In the genomic region with DNA sequence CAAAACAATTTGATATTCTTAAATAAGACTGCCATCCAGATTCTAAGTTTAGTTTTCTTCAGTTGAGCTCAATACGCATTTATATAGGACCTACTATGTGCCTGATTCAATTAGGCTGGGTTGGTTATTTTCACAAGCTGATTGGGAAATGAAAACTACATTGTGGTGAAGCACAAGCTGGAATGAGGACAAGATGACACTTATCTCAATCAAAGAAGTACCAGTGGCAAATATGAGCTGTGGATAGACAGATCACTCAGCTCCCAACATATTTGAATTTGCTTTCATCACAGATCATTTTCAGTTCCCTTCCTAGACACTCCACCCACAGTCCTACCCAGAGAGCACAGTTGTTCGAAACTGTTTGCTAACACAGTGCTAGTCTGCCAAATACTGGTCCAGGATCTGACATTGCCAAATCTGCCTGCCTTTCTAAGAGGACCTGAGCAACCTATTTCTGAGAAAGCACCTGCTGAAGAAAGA, we compare ENCODE assay signal across 13 cellular contexts.
A peak's percentile ranks its signal among the peaks of the same experiment; 100 is the strongest.
DNase-seq lines count a peak whose midpoint lies in the region; ATAC-seq, FAIRE-seq and TF ChIP-seq lines count a peak whose summit lies in the region.
"Had no signal": no experiment of that assay in that cellular context is flagged by ENCODE, and none has a peak within 500 bp of the region (broad histone marks: within the 10 kb centered on the region; RNA-seq: fewer than 3 reads in every experiment).

No MANE protein-coding gene starts in this region.

- peaks cover 87% of the 10 kb centered on the region for H3K4me1 ChIP-seq in OCI-LY3 (ENCODE audit: low read length)
- H3K4me1 ChIP-seq: BLaER1, psoas muscle had no signal

- DNase-seq in hypothalamus (lab: John Stamatoyannopoulos, UW), result no peak
- no peak for DNase-seq in stimulated activated naive CD8-positive, alpha-beta T cell treated with anti-CD3 and anti-CD28 coated beads, Interleukin-15, amount 100 ng/mL, for 72 hours
- DNase-seq in H54 (ENCODE audit: insufficient read length, low spot score), result no peak
- DNase-seq in activated T-cell treated with anti-CD3 and anti-CD28 coated beads for 4 hours, result no peak
- DNase-seq: activated naive CD8-positive, alpha-beta T cell treated with anti-CD3 and anti-CD28 coated beads, Interleukin-2, amount 10 ng/mL, durations not matched to agents 7 days and 5 days; KG1; kidney; psoas muscle had no signal

- peak overlapping the region; percentile 40 for H3K4me3 ChIP-seq in OCI-LY3 (ENCODE audit: low read length)
- H3K4me3 ChIP-seq: BLaER1, psoas muscle had no signal

- H3K4me3 Mint-ChIP-seq in stimulated activated naive CD8-positive, alpha-beta T cell treated with anti-CD3 and anti-CD28 coated beads, Interleukin-15, amount 100 ng/mL, for 72 hours, result no peak overlapping the region
- H3K4me3 Mint-ChIP-seq: activated naive CD8-positive, alpha-beta T cell treated with anti-CD3 and anti-CD28 coated beads, Interleukin-2, amount 10 ng/mL, durations not matched to agents 7 days and 5 days had no signal

- TF ChIP-seq POLR2A in H54 (IDR thresholded peaks at IDR 0.05; ENCODE audit: low read depth, low read length), result no peak

- TF ChIP-seq CTCF in OCI-LY3 (IDR thresholded peaks at IDR 0.05; ENCODE audit: low read depth, low read length), result no peak

- H3K27me3 Mint-ChIP-seq in stimulated activated naive CD8-positive, alpha-beta T cell treated with anti-CD3 and anti-CD28 coated beads, Interleukin-15, amount 100 ng/mL, for 72 hours, result peaks cover 34% of the 10 kb centered on the region

- peak overlapping the region; percentile 60 for H3K27ac ChIP-seq in OCI-LY3 (ENCODE audit: low read length)
- H3K27ac ChIP-seq: BLaER1, psoas muscle had no signal

- no peak for FAIRE-seq in H54 (lab: Jason Lieb, UNC)
- FAIRE-seq: kidney had no signal

- ATAC-seq in GM18502 (IDR thresholded peaks at IDR 0.05; ENCODE audit: poor library complexity, unreplicated experiment) (peak; percentile 93), GM21367 (IDR thresholded peaks at IDR 0.05; ENCODE audit: unreplicated experiment) (peak; percentile 96), HG03066 (IDR thresholded peaks at IDR 0.05; ENCODE audit: low read depth, unreplicated experiment) (peak; percentile 89)
- no peak for ATAC-seq in stimulated activated naive CD8-positive, alpha-beta T cell treated with anti-CD3 and anti-CD28 coated beads, Interleukin-15, amount 100 ng/mL, for 72 hours

- H3K79me2 ChIP-seq in OCI-LY3 (ENCODE audit: low read length), result no peaks in the 10 kb centered on the region

- H2AFZ ChIP-seq in OCI-LY3 (ENCODE audit: low read depth, low read length), result no peak overlapping the region

- no peaks in the 10 kb centered on the region for H3K4me1 Mint-ChIP-seq in stimulated activated naive CD8-positive, alpha-beta T cell treated with anti-CD3 and anti-CD28 coated beads, Interleukin-15, amount 100 ng/mL, for 72 hours
- H3K4me1 Mint-ChIP-seq: activated naive CD8-positive, alpha-beta T cell treated with anti-CD3 and anti-CD28 coated beads, Interleukin-2, amount 10 ng/mL, durations not matched to agents 7 days and 5 days had no signal

- no peaks in the 10 kb centered on the region for H3K36me3 ChIP-seq in OCI-LY3 (replicated peaks; ENCODE audit: low read depth, low read length)
- H3K36me3 ChIP-seq: BLaER1 had no signal

- peak overlapping the region; percentile 35 for H3K9ac ChIP-seq in OCI-LY3 (ENCODE audit: low read length)
- H3K9ac ChIP-seq: BLaER1 had no signal

- H3K27ac Mint-ChIP-seq in stimulated activated naive CD8-positive, alpha-beta T cell treated with anti-CD3 and anti-CD28 coated beads, Interleukin-15, amount 100 ng/mL, for 72 hours, result no peak overlapping the region
- H3K27ac Mint-ChIP-seq: activated naive CD8-positive, alpha-beta T cell treated with anti-CD3 and anti-CD28 coated beads, Interleukin-2, amount 10 ng/mL, durations not matched to agents 7 days and 5 days had no signal

- no peaks in the 10 kb centered on the region for H3K9me3 ChIP-seq in OCI-LY3 (ENCODE audit: insufficient read depth, low read length)
- H3K9me3 ChIP-seq: BLaER1, psoas muscle had no signal

- H3K9me3 Mint-ChIP-seq in stimulated activated naive CD8-positive, alpha-beta T cell treated with anti-CD3 and anti-CD28 coated beads, Interleukin-15, amount 100 ng/mL, for 72 hours, result no peaks in the 10 kb centered on the region
- H3K9me3 Mint-ChIP-seq: activated naive CD8-positive, alpha-beta T cell treated with anti-CD3 and anti-CD28 coated beads, Interleukin-2, amount 10 ng/mL, durations not matched to agents 7 days and 5 days had no signal

- H3K4me2 ChIP-seq in OCI-LY3 (ENCODE audit: low read length), result peak overlapping the region; percentile 75
- H3K4me2 ChIP-seq: BLaER1 had no signal

- peaks cover 5% of the 10 kb centered on the region; the same call in 1 of the 2 replicates for H3K27me3 ChIP-seq in OCI-LY3 (ENCODE audit: low read depth, low read length)
- H3K27me3 ChIP-seq: BLaER1 had no signal

- no peaks in the 10 kb centered on the region for H4K20me1 ChIP-seq in OCI-LY3 (ENCODE audit: insufficient read depth, low read length)
- H4K20me1 ChIP-seq: BLaER1 had no signal
